Comparison of ENCODE assay signal across 14 cellular contexts in genomic region chr7:132255898-132256297, GRCh38.
DNase-seq lines count a peak whose midpoint lies in the region; ATAC-seq and TF ChIP-seq lines count a peak whose summit lies in the region.
"Had no signal": no experiment of that assay in that cellular context is flagged by ENCODE, and none has a peak within 500 bp of the region (broad histone marks: within the 10 kb centered on the region; RNA-seq: fewer than 3 reads in every experiment).

No MANE protein-coding gene starts in this region.

- CTCF ChIA-PET in activated CD8-positive, alpha-beta memory T cell treated with anti-CD3 and anti-CD28 coated beads, Interleukin-2, amount 10 ng/mL, durations not matched to agents 7 days and 5 days (lab: Charles Lee), result no interaction called here

- no peak overlapping the region for H2BK15ac ChIP-seq in neuronal stem cell (ENCODE audit: low read length)

- H3K79me1 ChIP-seq in neuronal stem cell (ENCODE audit: low read depth, low read length), result no peaks in the 10 kb centered on the region

- H3K9me3 ChIP-seq in neuronal stem cell (replicated peaks in 1 of 2; ENCODE audit: control insufficient read depth in 2 of 2, insufficient read depth in 1 of 2, low read depth in 1 of 2, low read length in 2 of 2), result no peaks in the 10 kb centered on the region
- H3K9me3 ChIP-seq: BLaER1 had no signal

- H3K27me3 Mint-ChIP-seq in activated CD8-positive, alpha-beta memory T cell treated with anti-CD3 and anti-CD28 coated beads, Interleukin-2, amount 10 ng/mL, durations not matched to agents 7 days and 5 days, result peaks cover 10% of the 10 kb centered on the region

- H3K4me1 Mint-ChIP-seq in activated CD8-positive, alpha-beta memory T cell treated with anti-CD3 and anti-CD28 coated beads, Interleukin-2, amount 10 ng/mL, durations not matched to agents 7 days and 5 days, result no peaks in the 10 kb centered on the region

- peaks cover 0 to 5% of the 10 kb centered on the region in 2 donors for H3K4me1 ChIP-seq in neuronal stem cell (ENCODE audit: control insufficient read depth in 2 of 2, insufficient read depth in 1 of 2, low read depth in 1 of 2, low read length in 2 of 2)
- H3K4me1 ChIP-seq: BLaER1 had no signal

- ATAC-seq in HG02798 (IDR thresholded peaks at IDR 0.05; ENCODE audit: poor library complexity, unreplicated experiment), result no peak
- no peak for ATAC-seq in activated CD8-positive, alpha-beta memory T cell treated with anti-CD3 and anti-CD28 coated beads, Interleukin-2, amount 10 ng/mL, durations not matched to agents 7 days and 5 days
- ATAC-seq in HG03442 (IDR thresholded peaks at IDR 0.05; ENCODE audit: unreplicated experiment), result no peak
- no peak for ATAC-seq in HG03097 (IDR thresholded peaks at IDR 0.05; ENCODE audit: low FRiP score, unreplicated experiment)

- H3K27ac ChIP-seq in neuronal stem cell (replicated peaks; ENCODE audit: low read length), result no peak overlapping the region
- H3K27ac ChIP-seq: BLaER1, epithelial cell of prostate had no signal

- peak overlapping the region; percentile 11 for H3K18ac ChIP-seq in neuronal stem cell (ENCODE audit: low read length)

- H2AFZ ChIP-seq in neuronal stem cell (ENCODE audit: low read length), result no peak overlapping the region

- no peak overlapping the region for H2BK12ac ChIP-seq in neuronal stem cell (ENCODE audit: low read length)

- peak overlapping the region; percentile 1 for H2AK5ac ChIP-seq in neuronal stem cell (ENCODE audit: low read depth, low read length)

- TF ChIP-seq CTCF in epithelial cell of esophagus (IDR thresholded peaks at IDR 0.05; ENCODE audit: insufficient read depth, low read depth, low read length, missing control alignments), result no peak

- H3K23ac ChIP-seq in neuronal stem cell (ENCODE audit: low read depth, low read length, poor library complexity), result no peak overlapping the region

- no peaks in the 10 kb centered on the region for H3K36me3 ChIP-seq in neuronal stem cell (replicated peaks in 1 of 2; ENCODE audit: control insufficient read depth in 2 of 2, insufficient read depth in 2 of 2, low read length in 2 of 2)
- H3K36me3 ChIP-seq: BLaER1 had no signal

- H3K4me3 ChIP-seq in epithelial cell of esophagus (ENCODE audit: low read length), result no peak overlapping the region
- no peak overlapping the region for H3K4me3 ChIP-seq in neuronal stem cell (ENCODE audit: low read length in 2 of 2)
- H3K4me3 ChIP-seq: BLaER1 had no signal

- no peak overlapping the region for H4K8ac ChIP-seq in neuronal stem cell (ENCODE audit: low read depth, low read length)

- no peaks in the 10 kb centered on the region for H3K9me3 Mint-ChIP-seq in activated CD8-positive, alpha-beta memory T cell treated with anti-CD3 and anti-CD28 coated beads, Interleukin-2, amount 10 ng/mL, durations not matched to agents 7 days and 5 days (ENCODE audit: low read depth)

- no peak overlapping the region for H3K4me2 ChIP-seq in neuronal stem cell (ENCODE audit: insufficient read depth, low read length, poor library complexity, severe bottlenecking)
- H3K4me2 ChIP-seq: BLaER1 had no signal

- H2BK120ac ChIP-seq in neuronal stem cell (ENCODE audit: low read depth, low read length), result no peak overlapping the region

- no CpG with 5 or more reads among the region's 6 CpGs for WGBS in neuronal stem cell (ENCODE audit: extremely low coverage in 2 of 2, insufficient read length in 2 of 2, insufficient replicate concordance in 1 of 2), 2 donors

- H3K14ac ChIP-seq in neuronal stem cell (ENCODE audit: low read length), result no peak overlapping the region

- H3K27ac Mint-ChIP-seq in activated CD8-positive, alpha-beta memory T cell treated with anti-CD3 and anti-CD28 coated beads, Interleukin-2, amount 10 ng/mL, durations not matched to agents 7 days and 5 days, result no peak overlapping the region

- no peaks in the 10 kb centered on the region for H3K27me3 ChIP-seq in neuronal stem cell (ENCODE audit: control insufficient read depth in 3 of 3, insufficient read depth in 3 of 3, low read depth in 1 of 3, low read length in 3 of 3)
- H3K27me3 ChIP-seq: BLaER1 had no signal

- H4K91ac ChIP-seq in neuronal stem cell (ENCODE audit: low read depth, low read length, poor library complexity), result no peak overlapping the region

- DNase-seq in DMS79 treated with DMSO at 0.1 percent for 48 hours (lab: John Stamatoyannopoulos, UW) (peak; percentile 91), NCI-H69 (lab: John Stamatoyannopoulos, UW) (peak; percentile 78), epithelial cell of esophagus (ENCODE audit: low read depth) (peak; percentile 41), neuronal stem cell (ENCODE audit: low spot score) (no peak)
- DNase-seq in activated CD8-positive, alpha-beta memory T cell treated with anti-CD3 and anti-CD28 coated beads, Interleukin-2, amount 10 ng/mL, durations not matched to agents 7 days and 5 days, result no peak
- DNase-seq: activated CD4-positive, alpha-beta T cell treated with anti-CD3 and anti-CD28 coated beads for 1 hour; MV-4-11; NK-92 treated with Interleukin-12 subunit alpha and Interleukin-12 subunit beta, amount 100 ng/mL, for 24 hours; stimulated activated CD4-positive, alpha-beta T cell treated with anti-CD3 and anti-CD28 coated beads, Interleukin-4, amount 100 ng/mL, for 4 hours had no signal

- no peak overlapping the region for H2BK5ac ChIP-seq in neuronal stem cell (ENCODE audit: low read length)

- no peaks in the 10 kb centered on the region for H3K36me3 Mint-ChIP-seq in activated CD8-positive, alpha-beta memory T cell treated with anti-CD3 and anti-CD28 coated beads, Interleukin-2, amount 10 ng/mL, durations not matched to agents 7 days and 5 days

- no peak overlapping the region for H3K4ac ChIP-seq in neuronal stem cell (ENCODE audit: low read length)

- H3K9ac ChIP-seq in neuronal stem cell (ENCODE audit: low read depth, low read length, poor library complexity), result no peak overlapping the region
- H3K9ac ChIP-seq: BLaER1 had no signal

- no peak overlapping the region for H3K4me3 Mint-ChIP-seq in activated CD8-positive, alpha-beta memory T cell treated with anti-CD3 and anti-CD28 coated beads, Interleukin-2, amount 10 ng/mL, durations not matched to agents 7 days and 5 days

Comparison
In these comparisons a context has a peak if more than half of its experiments do, and no peak if none do; other contexts are left out.
1. DNase-seq: peak in DMS79 treated with DMSO at 0.1 percent for 48 hours (single experiment), NCI-H69 (single experiment) and epithelial cell of esophagus (single experiment); none in neuronal stem cell (single experiment) and activated CD8-positive, alpha-beta memory T cell treated with anti-CD3 and anti-CD28 coated beads, Interleukin-2, amount 10 ng/mL, durations not matched to agents 7 days and 5 days (single experiment).